13 cellular contexts compared by ENCODE assay signal in the genomic region with DNA sequence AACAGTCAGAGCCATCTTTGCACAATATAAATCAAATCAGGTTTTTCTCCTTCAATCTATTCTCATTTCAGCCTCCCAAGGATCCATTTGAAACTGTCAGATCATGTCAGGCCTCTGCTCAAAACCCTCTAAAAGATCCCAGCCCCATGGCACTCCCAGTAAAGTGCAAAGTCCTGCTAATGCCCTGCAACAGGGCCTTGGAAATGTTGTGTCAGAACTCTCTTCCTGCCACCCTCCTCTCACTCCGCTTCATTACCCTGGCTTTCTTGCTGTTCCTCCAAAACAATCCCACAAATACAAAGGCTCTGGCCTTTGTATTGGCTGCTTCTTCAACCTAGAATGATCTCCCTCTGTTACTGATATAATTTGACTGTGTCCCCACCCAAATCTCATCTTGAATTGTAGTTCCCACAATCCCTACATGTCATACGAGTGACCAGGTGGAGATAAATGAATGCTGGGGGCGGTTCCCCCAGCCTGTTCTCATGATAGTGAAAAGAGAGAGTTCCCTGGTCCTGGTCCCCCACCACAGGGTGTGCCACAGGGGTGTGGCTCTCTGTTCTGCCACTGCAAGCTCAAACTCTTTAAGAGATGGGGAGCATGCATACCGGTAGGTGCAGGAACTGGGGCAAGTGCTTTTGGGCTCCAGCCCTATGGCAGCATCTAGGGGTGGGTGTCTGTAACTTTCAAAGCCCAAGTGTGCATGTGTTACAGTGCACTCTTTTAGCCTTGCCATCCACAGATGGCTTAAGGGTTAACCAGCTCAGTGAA. TPM values are rescaled to one million over a fixed set of nuclear protein-coding genes. Genes with fewer than 3 reads are reported as not detected.
DNase-seq lines count a peak whose midpoint lies in the region; ATAC-seq and TF ChIP-seq lines count a peak whose summit lies in the region.
"Had no signal": no experiment of that assay in that cellular context is flagged by ENCODE, and none has a peak within 500 bp of the region (broad histone marks: within the 10 kb centered on the region; RNA-seq: fewer than 3 reads in every experiment).

No MANE protein-coding gene starts in this region.

- peak; percentile 20 for DNase-seq in activated CD4-positive, alpha-beta memory T cell treated with anti-CD3 and anti-CD28 coated beads for 36 hours
- DNase-seq in activated CD4-positive, alpha-beta memory T cell treated with anti-CD3 and anti-CD28 coated beads, Interleukin-2, amount 10 ng/mL, durations not matched to agents 7 days and 5 days, result no peak
- no peak for DNase-seq in body of pancreas
- DNase-seq in mesenchymal stem cell, result no peak
- no peak for DNase-seq in naive thymus-derived CD8-positive, alpha-beta T cell
- no peak for DNase-seq in HEK293T (ENCODE audit: extremely low spot score)
- no peak for DNase-seq in T-helper 2 cell treated with Interferon-gamma antibody and Interleukin-4, amounts not matched to agents 5 μg/mL and 100 μg/mL, for 36 hours (ENCODE audit: low spot score)
- DNase-seq: left ventricle myocardium inferior; MG63; NCI-H524 treated with DMSO at 0.1 percent for 48 hours; stimulated activated CD4-positive, alpha-beta T cell treated with anti-CD3 and anti-CD28 coated beads, Interleukin-12 subunit alpha, Interleukin-12 subunit beta, amount 100 ng/mL, for 4 hours; stimulated activated naive CD4-positive, alpha-beta T cell treated with Interleukin-2 at 50 U/mL for 16 hours had no signal

- H2AK5ac ChIP-seq in mesenchymal stem cell (ENCODE audit: low read length, severe bottlenecking), result no peak overlapping the region

- H3K4ac ChIP-seq in mesenchymal stem cell (ENCODE audit: low read depth in 1 of 2, low read length in 2 of 2), result peak overlapping the region in 1 of 2 experiments; percentile 41

- H3K4me1 Mint-ChIP-seq in activated CD4-positive, alpha-beta memory T cell treated with anti-CD3 and anti-CD28 coated beads for 36 hours (ENCODE audit: low read depth), result no peaks in the 10 kb centered on the region
- peaks cover 2% of the 10 kb centered on the region for H3K4me1 Mint-ChIP-seq in activated CD4-positive, alpha-beta memory T cell treated with anti-CD3 and anti-CD28 coated beads, Interleukin-2, amount 10 ng/mL, durations not matched to agents 7 days and 5 days
- peaks cover 0 to 8% (median under 1%) of the 10 kb centered on the region in 4 donors for H3K4me1 Mint-ChIP-seq in naive thymus-derived CD8-positive, alpha-beta T cell
- peaks cover 4% of the 10 kb centered on the region for H3K4me1 Mint-ChIP-seq in T-helper 2 cell treated with Interferon-gamma antibody and Interleukin-4, amounts not matched to agents 5 μg/mL and 100 μg/mL, for 36 hours (ENCODE audit: low read depth)

- H3K23ac ChIP-seq in mesenchymal stem cell (ENCODE audit: low read length in 2 of 2), result no peak overlapping the region

- peak overlapping the region; percentile 93 for H3K9ac ChIP-seq in mesenchymal stem cell (ENCODE audit: low read length)

- no peak overlapping the region for H4K91ac ChIP-seq in mesenchymal stem cell (ENCODE audit: low read length)

- H3K14ac ChIP-seq in mesenchymal stem cell (ENCODE audit: low read length in 2 of 2), result no peak overlapping the region

- no peak overlapping the region for H2BK120ac ChIP-seq in mesenchymal stem cell (ENCODE audit: low read depth, low read length)

- no peak overlapping the region for H2BK15ac ChIP-seq in mesenchymal stem cell (ENCODE audit: low read depth, poor library complexity, severe bottlenecking)

- H3K4me2 ChIP-seq in mesenchymal stem cell (ENCODE audit: low read length, poor library complexity, severe bottlenecking), result no peak overlapping the region

- no peak overlapping the region for H3K27ac Mint-ChIP-seq in activated CD4-positive, alpha-beta memory T cell treated with anti-CD3 and anti-CD28 coated beads for 36 hours
- no peak overlapping the region for H3K27ac Mint-ChIP-seq in activated CD4-positive, alpha-beta memory T cell treated with anti-CD3 and anti-CD28 coated beads, Interleukin-2, amount 10 ng/mL, durations not matched to agents 7 days and 5 days
- H3K27ac Mint-ChIP-seq in naive thymus-derived CD8-positive, alpha-beta T cell, result peak overlapping the region in 1 of 10 donors; percentile 82
- no peak overlapping the region for H3K27ac Mint-ChIP-seq in T-helper 2 cell treated with Interferon-gamma antibody and Interleukin-4, amounts not matched to agents 5 μg/mL and 100 μg/mL, for 36 hours

- H2BK12ac ChIP-seq in mesenchymal stem cell (ENCODE audit: low read length in 2 of 2), result no peak overlapping the region

- peak overlapping the region; percentile 48 to 82 (median 65) for H3K27ac ChIP-seq in body of pancreas
- peak overlapping the region; percentile 18 for H3K27ac ChIP-seq in mesenchymal stem cell (ENCODE audit: low read length, poor library complexity, severe bottlenecking)
- peak overlapping the region; percentile 13 for H3K27ac ChIP-seq in thymus (ENCODE audit: low read depth)
- H3K27ac ChIP-seq: left ventricle myocardium inferior had no signal

- no peak for TF ChIP-seq CTCF in body of pancreas (IDR thresholded peaks at IDR 0.05)

- peaks cover 3% of the 10 kb centered on the region for H3K9me3 Mint-ChIP-seq in activated CD4-positive, alpha-beta memory T cell treated with anti-CD3 and anti-CD28 coated beads for 36 hours
- H3K9me3 Mint-ChIP-seq in activated CD4-positive, alpha-beta memory T cell treated with anti-CD3 and anti-CD28 coated beads, Interleukin-2, amount 10 ng/mL, durations not matched to agents 7 days and 5 days, result peaks cover 2% of the 10 kb centered on the region
- H3K9me3 Mint-ChIP-seq in naive thymus-derived CD8-positive, alpha-beta T cell, result peaks cover 0 to 8% (median 6%) of the 10 kb centered on the region in 9 donors
- no peaks in the 10 kb centered on the region for H3K9me3 Mint-ChIP-seq in T-helper 2 cell treated with Interferon-gamma antibody and Interleukin-4, amounts not matched to agents 5 μg/mL and 100 μg/mL, for 36 hours

- WGBS in body of pancreas, 2 donors, result 78 to 91% methylated on average over 4 of the region's 4 CpGs
- 83% methylated on average over 4 of the region's 4 CpGs for WGBS in mesenchymal stem cell
- 96% methylated on average over 4 of the region's 4 CpGs for WGBS in thymus

- no peak for TF ChIP-seq POLR2A in body of pancreas (IDR thresholded peaks at IDR 0.05)

- no peaks in the 10 kb centered on the region for H3K36me3 Mint-ChIP-seq in activated CD4-positive, alpha-beta memory T cell treated with anti-CD3 and anti-CD28 coated beads for 36 hours
- H3K36me3 Mint-ChIP-seq in activated CD4-positive, alpha-beta memory T cell treated with anti-CD3 and anti-CD28 coated beads, Interleukin-2, amount 10 ng/mL, durations not matched to agents 7 days and 5 days (ENCODE audit: low read depth), result no peaks in the 10 kb centered on the region
- H3K36me3 Mint-ChIP-seq in naive thymus-derived CD8-positive, alpha-beta T cell, result peaks cover 0 to 3% (median 1%) of the 10 kb centered on the region in 3 donors
- H3K36me3 Mint-ChIP-seq in T-helper 2 cell treated with Interferon-gamma antibody and Interleukin-4, amounts not matched to agents 5 μg/mL and 100 μg/mL, for 36 hours (ENCODE audit: low read depth), result no peaks in the 10 kb centered on the region

- POLR2A ChIA-PET in activated CD4-positive, alpha-beta memory T cell treated with anti-CD3 and anti-CD28 coated beads for 36 hours (lab: Charles Lee), result interaction anchor here (0.6 to 1.9 kb wide), 3 partner anchors 14 to 26 kb away, joined by 3 to 7 read pairs (median 3); no protein-coding TSS in a partner anchor
- POLR2A ChIA-PET in activated CD4-positive, alpha-beta memory T cell treated with anti-CD3 and anti-CD28 coated beads, Interleukin-2, amount 10 ng/mL, durations not matched to agents 7 days and 5 days (lab: Charles Lee), result interaction anchor here (0.7 kb wide), 1 partner anchor 823 kb away, joined by 3 read pairs; the partner anchor contains the start of gene EIF4A2
- POLR2A ChIA-PET in naive thymus-derived CD8-positive, alpha-beta T cell (lab: Charles Lee), result interaction anchor here (1.8 to 1.9 kb wide), 2 partner anchors 18 to 23 kb away, joined by 7 to 8 read pairs; partner anchors contain the start of gene TRA2B
- POLR2A ChIA-PET in HEK293T (lab: Yijun Ruan, JAX), result no interaction called here

- H4K8ac ChIP-seq in mesenchymal stem cell (ENCODE audit: low read length), result peak overlapping the region; percentile 65

- no peak overlapping the region for H3K4me3 Mint-ChIP-seq in activated CD4-positive, alpha-beta memory T cell treated with anti-CD3 and anti-CD28 coated beads for 36 hours
- no peak overlapping the region for H3K4me3 Mint-ChIP-seq in activated CD4-positive, alpha-beta memory T cell treated with anti-CD3 and anti-CD28 coated beads, Interleukin-2, amount 10 ng/mL, durations not matched to agents 7 days and 5 days
- H3K4me3 Mint-ChIP-seq in naive thymus-derived CD8-positive, alpha-beta T cell, result peak overlapping the region in 1 of 10 donors; percentile 30
- no peak overlapping the region for H3K4me3 Mint-ChIP-seq in T-helper 2 cell treated with Interferon-gamma antibody and Interleukin-4, amounts not matched to agents 5 μg/mL and 100 μg/mL, for 36 hours

- no peak overlapping the region for H2AFZ ChIP-seq in mesenchymal stem cell (ENCODE audit: low read depth, low read length)

- no peak overlapping the region for H2BK5ac ChIP-seq in mesenchymal stem cell (ENCODE audit: low read depth, low read length, poor library complexity, severe bottlenecking)

- H3K27me3 ChIP-seq in body of pancreas (no peaks in the 10 kb centered on the region), mesenchymal stem cell (ENCODE audit: control insufficient read depth in 1 of 2, insufficient read depth in 1 of 2, low read length in 2 of 2) (peaks cover 0 to 3% of the 10 kb centered on the region in 2 experiments), thymus (ENCODE audit: control insufficient read depth, insufficient read depth) (no peaks in the 10 kb centered on the region)
- H3K27me3 ChIP-seq: MG63 had no signal

- CTCF ChIA-PET in activated CD4-positive, alpha-beta memory T cell treated with anti-CD3 and anti-CD28 coated beads for 36 hours (lab: Charles Lee), result interaction anchor here (1.0 to 11.9 kb wide), 4 partner anchors 16 to 580 kb away, joined by 3 to 120 read pairs (median 4); no protein-coding TSS in a partner anchor
- CTCF ChIA-PET in activated CD4-positive, alpha-beta memory T cell treated with anti-CD3 and anti-CD28 coated beads, Interleukin-2, amount 10 ng/mL, durations not matched to agents 7 days and 5 days (lab: Charles Lee), result interaction anchor here (5.8 kb wide), 1 partner anchor 17 kb away, joined by 33 read pairs; no protein-coding TSS in a partner anchor
- CTCF ChIA-PET in HEK293T (lab: Yijun Ruan, JAX), result interaction anchor here (1.8 kb wide), 1 partner anchor 17 kb away, joined by 9 read pairs; no protein-coding TSS in a partner anchor

- H3K18ac ChIP-seq in mesenchymal stem cell (ENCODE audit: low read depth in 1 of 2, low read length in 2 of 2), result peak overlapping the region; percentile 23 to 43

- no peaks in the 10 kb centered on the region for H3K9me3 ChIP-seq in body of pancreas
- no peaks in the 10 kb centered on the region for H3K9me3 ChIP-seq in mesenchymal stem cell (ENCODE audit: control insufficient read depth, low read length)
- H3K9me3 ChIP-seq in thymus (ENCODE audit: control insufficient read depth), result no peaks in the 10 kb centered on the region

- peak; percentile 19 for ATAC-seq in body of pancreas
- no peak for ATAC-seq in naive thymus-derived CD8-positive, alpha-beta T cell

- H3K4me3 ChIP-seq in body of pancreas (no peak overlapping the region), mesenchymal stem cell (ENCODE audit: insufficient read depth in 1 of 2, low read depth in 1 of 2, low read length in 2 of 2) (peak overlapping the region in 1 of 2 experiments; percentile 71), thymus (ENCODE audit: low read length) (no peak overlapping the region)
- H3K4me3 ChIP-seq: left ventricle myocardium inferior had no signal

- intact Hi-C loops in activated CD4-positive, alpha-beta memory T cell treated with anti-CD3 and anti-CD28 coated beads for 36 hours (cut with micrococcal nuclease), result loop anchor here (1.0 kb wide), 2 partner anchors 17 kb away; no protein-coding TSS in a partner anchor
- intact Hi-C loops in body of pancreas (cut with DNase I), result no loop called here

- H3K4me1 ChIP-seq in body of pancreas, result peaks cover 9% of the 10 kb centered on the region
- H3K4me1 ChIP-seq in mesenchymal stem cell (ENCODE audit: control insufficient read depth, insufficient read depth, low read depth, low read length), result no peaks in the 10 kb centered on the region
- H3K4me1 ChIP-seq in thymus (ENCODE audit: control insufficient read depth, insufficient read depth, low read length), result peaks cover 2% of the 10 kb centered on the region
- H3K4me1 ChIP-seq: left ventricle myocardium inferior had no signal

- no peaks in the 10 kb centered on the region for H3K36me3 ChIP-seq in body of pancreas (replicated peaks in 1 of 2; ENCODE audit: insufficient read depth in 1 of 2, low read depth in 2 of 2)
- no peaks in the 10 kb centered on the region for H3K36me3 ChIP-seq in mesenchymal stem cell (ENCODE audit: control insufficient read depth in 1 of 2, insufficient read depth in 2 of 2, low read depth in 1 of 2, low read length in 2 of 2)
- no peaks in the 10 kb centered on the region for H3K36me3 ChIP-seq in thymus (ENCODE audit: control insufficient read depth, insufficient read depth)
- H3K36me3 ChIP-seq: left ventricle myocardium inferior, MG63 had no signal

- peaks cover 4% of the 10 kb centered on the region for H3K27me3 Mint-ChIP-seq in activated CD4-positive, alpha-beta memory T cell treated with anti-CD3 and anti-CD28 coated beads for 36 hours
- peaks cover 10% of the 10 kb centered on the region for H3K27me3 Mint-ChIP-seq in activated CD4-positive, alpha-beta memory T cell treated with anti-CD3 and anti-CD28 coated beads, Interleukin-2, amount 10 ng/mL, durations not matched to agents 7 days and 5 days
- H3K27me3 Mint-ChIP-seq in naive thymus-derived CD8-positive, alpha-beta T cell, result peaks cover 0 to 5% (median 3%) of the 10 kb centered on the region in 5 donors
- H3K27me3 Mint-ChIP-seq in T-helper 2 cell treated with Interferon-gamma antibody and Interleukin-4, amounts not matched to agents 5 μg/mL and 100 μg/mL, for 36 hours (ENCODE audit: low read depth), result peaks cover 13% of the 10 kb centered on the region

- H3K79me1 ChIP-seq in mesenchymal stem cell (replicated peaks; ENCODE audit: low read length, poor library complexity, severe bottlenecking), result no peaks in the 10 kb centered on the region

RNA-seq across cellular contexts. Expression of gene TRA2B, which starts 22.9 kb away (rescaled TPM):
- 100 to 1,000 TPM; 184 to 187 TPM for total RNA-seq in activated CD4-positive, alpha-beta memory T cell treated with anti-CD3 and anti-CD28 coated beads for 36 hours
- 100 to 1,000 TPM; 194 to 195 TPM for total RNA-seq in activated CD4-positive, alpha-beta memory T cell treated with anti-CD3 and anti-CD28 coated beads, Interleukin-2, amount 10 ng/mL, durations not matched to agents 7 days and 5 days
- total RNA-seq in body of pancreas, result 100 to 1,000 TPM in 1 of 2 donors, 10 to 100 TPM in 1; 74.2 to 323 TPM
- 130 TPM for polyA plus RNA-seq in mesenchymal stem cell (2013, experiment 1 of 2)
- polyA plus RNA-seq in mesenchymal stem cell (2013, experiment 2 of 2), result 133 TPM
- 177 TPM for polyA plus RNA-seq in thymus
- 100 to 1,000 TPM; 218 to 229 TPM for total RNA-seq in naive thymus-derived CD8-positive, alpha-beta T cell
- 100 to 1,000 TPM; 176 to 226 (median 184) TPM for polyA plus RNA-seq in naive thymus-derived CD8-positive, alpha-beta T cell

Comparison
In these comparisons a context has a peak if more than half of its experiments do, and no peak if none do; other contexts are left out.
1. H3K27ac ChIP-seq: peak in every context shown above with its lines; median percentile 65 in body of pancreas; 18 in mesenchymal stem cell; 13 in thymus.